ENCODE assay signal across 8 cellular contexts in genomic region chr1:206464456-206464964, GRCh38. TPM values are rescaled to one million over a fixed set of nuclear protein-coding genes. Genes with fewer than 3 reads are reported as not detected.
A peak's percentile ranks its signal among the peaks of the same experiment; 100 is the strongest.
DNase-seq lines count a peak whose midpoint lies in the region; ATAC-seq, FAIRE-seq and TF ChIP-seq lines count a peak whose summit lies in the region.

No MANE protein-coding gene starts in this region.

- H3K4me3 ChIP-seq in BLaER1 treated with 17β-estradiol and CSF1 and Interleukin-3, amounts not matched to agents 10 nM and 100 nM, result no peak overlapping the region
- H3K4me3 ChIP-seq in bronchial epithelial cell (ENCODE audit: low read depth, low read length) (no peak overlapping the region), sigmoid colon (no peak overlapping the region)

- TF ChIP-seq CTCF in bronchial epithelial cell (IDR thresholded peaks at IDR 0.05; ENCODE audit: insufficient read depth, low read length, severe bottlenecking) (no peak), sigmoid colon (IDR thresholded peaks at IDR 0.05) (no peak)

- DNase-seq in M059J (ENCODE audit: low read depth) (peak; percentile 88), bronchial epithelial cell (ENCODE audit: low read depth) (peak; percentile 77), myocyte (ENCODE audit: low read depth) (peak; percentile 75), NCI-H2107 treated with DMSO at 0.1 percent for 48 hours (lab: John Stamatoyannopoulos, UW; ENCODE audit: unreplicated experiment) (no peak), sigmoid colon (no peak)

- H4K20me1 ChIP-seq in BLaER1 treated with 17β-estradiol and CSF1 and Interleukin-3, amounts not matched to agents 10 nM and 100 nM, result peaks cover 0 to 20% (median 0%) of the 10 kb centered on the region in 11 experiments; a peak in 2 of 22 replicates

- intact Hi-C loops in sigmoid colon (cut with DNase I), result no loop called here

- H3K9me3 ChIP-seq in BLaER1 treated with 17β-estradiol and CSF1 and Interleukin-3, amounts not matched to agents 10 nM and 100 nM (replicated peaks in 1 of 11), result no peaks in the 10 kb centered on the region
- H3K9me3 ChIP-seq in sigmoid colon, result no peaks in the 10 kb centered on the region

- H3K4me2 ChIP-seq in BLaER1 treated with 17β-estradiol and CSF1 and Interleukin-3, amounts not matched to agents 10 nM and 100 nM, result peak overlapping the region; percentile 31 to 99 (median 94)

- ATAC-seq in HG03135 (IDR thresholded peaks at IDR 0.05; ENCODE audit: unreplicated experiment) (no peak), GM21447 (IDR thresholded peaks at IDR 0.05; ENCODE audit: unreplicated experiment) (no peak)

- H3K36me3 ChIP-seq in BLaER1 treated with 17β-estradiol and CSF1 and Interleukin-3, amounts not matched to agents 10 nM and 100 nM, result peaks cover 35 to 48% (median 41%) of the 10 kb centered on the region in 11 experiments
- H3K36me3 ChIP-seq in bronchial epithelial cell (ENCODE audit: control insufficient read depth, insufficient read depth, low read length), result no peaks in the 10 kb centered on the region
- H3K36me3 ChIP-seq in sigmoid colon, result peaks cover 0 to 11% (median 0%) of the 10 kb centered on the region in 4 donors

- peaks cover 60 to 98% (median 78%) of the 10 kb centered on the region in 10 experiments for H3K4me1 ChIP-seq in BLaER1 treated with 17β-estradiol and CSF1 and Interleukin-3, amounts not matched to agents 10 nM and 100 nM
- H3K4me1 ChIP-seq in sigmoid colon, result peaks cover 0 to 2% (median under 1%) of the 10 kb centered on the region in 4 donors

- no peak for TF ChIP-seq POLR2A in sigmoid colon (IDR thresholded peaks at IDR 0.05)

- FAIRE-seq in bronchial epithelial cell (lab: Jason Lieb, UNC), result no peak

- no peak for TF ChIP-seq EP300 in sigmoid colon (IDR thresholded peaks at IDR 0.05)

- peak overlapping the region in 10 of 11 experiments; percentile 47 to 95 (median 94); a peak in 20 of 22 replicates for H3K27ac ChIP-seq in BLaER1 treated with 17β-estradiol and CSF1 and Interleukin-3, amounts not matched to agents 10 nM and 100 nM
- H3K27ac ChIP-seq in sigmoid colon, result peak overlapping the region in 1 of 4 donors; percentile 29

- peak overlapping the region in 7 of 11 experiments; percentile 2 to 60 (median 40); a peak in 8 of 22 replicates for H3K9ac ChIP-seq in BLaER1 treated with 17β-estradiol and CSF1 and Interleukin-3, amounts not matched to agents 10 nM and 100 nM

- WGBS in sigmoid colon, 2 donors, result 72 to 77% methylated on average over 4 of the region's 4 CpGs

- no peaks in the 10 kb centered on the region for H3K27me3 ChIP-seq in BLaER1 treated with 17β-estradiol and CSF1 and Interleukin-3, amounts not matched to agents 10 nM and 100 nM
- H3K27me3 ChIP-seq in bronchial epithelial cell (ENCODE audit: control insufficient read depth, insufficient read depth, low read length) (no peaks in the 10 kb centered on the region), sigmoid colon (peaks cover 0 to 20% (median 0%) of the 10 kb centered on the region in 3 donors)

RNA-seq across cellular contexts. Expression of gene IKBKE, which starts 5.8 kb away (rescaled TPM):
- 7.6 and 12.2 TPM in 2 replicates for total RNA-seq in M059J (2014; rRNA removed; shearing (Covaris generic))
- total RNA-seq in bronchial epithelial cell (2.9 and 5.8 TPM in 2 replicates), myocyte (3.9 and 10.0 TPM in 2 replicates), sigmoid colon (1 to 10 TPM; 1.6 to 3.2 (median 2.7) TPM)
- polyA plus RNA-seq in myocyte (2012), result 4.3 TPM
- polyA plus RNA-seq in sigmoid colon, result 10 to 100 TPM in 1 of 3 donors, 1 to 10 TPM in 2; 7.2 to 23.2 (median 9.9) TPM

RNA-seq across cellular contexts. Expression of gene RASSF5, which starts 42.8 kb away (rescaled TPM):
- total RNA-seq in M059J (2014; rRNA removed; shearing (Covaris generic)), result 1.6 and 4.1 TPM in 2 replicates
- total RNA-seq in bronchial epithelial cell (3.4 and 4.6 TPM in 2 replicates), myocyte (0.11 and 0.16 TPM in 2 replicates), sigmoid colon (1 to 10 TPM; 3.6 to 6.9 (median 4.8) TPM)
- 0.37 TPM for polyA plus RNA-seq in myocyte (2012)
- 10 to 100 TPM in 1 of 3 donors, 1 to 10 TPM in 2; 2.5 to 25.9 (median 4.2) TPM for polyA plus RNA-seq in sigmoid colon

Comparison
In these comparisons a context has a peak if more than half of its experiments do, and no peak if none do; other contexts are left out.
1. DNase-seq: peak in M059J (single experiment), bronchial epithelial cell (single experiment) and myocyte (single experiment); none in NCI-H2107 treated with DMSO at 0.1 percent for 48 hours (single experiment) and sigmoid colon (single experiment).